Comparison of ENCODE assay signal across 20 cellular contexts in the genomic region with DNA sequence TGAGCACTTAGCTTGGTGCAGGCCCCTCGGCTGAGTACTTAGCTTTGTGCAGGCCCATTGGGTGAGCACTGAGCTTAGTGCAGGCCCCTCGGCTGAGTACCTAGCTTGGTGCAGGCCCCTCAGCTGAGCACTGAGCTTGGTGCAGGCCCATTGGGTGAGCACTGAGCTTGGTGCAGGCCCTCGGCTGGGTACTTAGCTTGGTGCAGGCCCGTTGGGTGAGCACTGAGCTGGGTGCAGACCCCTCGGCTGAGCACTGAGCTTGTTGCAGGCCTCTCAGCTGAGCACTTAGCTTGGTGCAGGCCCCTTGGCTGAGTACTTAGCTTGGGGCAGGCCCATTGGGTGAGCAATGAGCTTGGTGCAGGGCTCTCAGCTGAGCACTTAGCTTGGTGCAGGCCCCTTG.
DNase-seq lines count a peak whose midpoint lies in the region; ATAC-seq, FAIRE-seq and TF ChIP-seq lines count a peak whose summit lies in the region.
"Had no signal": no experiment of that assay in that cellular context is flagged by ENCODE, and none has a peak within 500 bp of the region (broad histone marks: within the 10 kb centered on the region; RNA-seq: fewer than 3 reads in every experiment).

No MANE protein-coding gene starts in this region.

- peak; percentile 31; the same call in 1 of the 2 replicates for ATAC-seq in Panc1
- ATAC-seq in esophagus mucosa, result peak; percentile 50
- no peak for ATAC-seq in HG03521 (IDR thresholded peaks at IDR 0.05; ENCODE audit: unreplicated experiment)
- ATAC-seq in HG02642 (IDR thresholded peaks at IDR 0.05; ENCODE audit: poor library complexity, unreplicated experiment), result no peak

- no peak overlapping the region for H2BK120ac ChIP-seq in neuronal stem cell (ENCODE audit: low read depth, low read length)

- peaks cover 9% of the 10 kb centered on the region for H3K4me1 Mint-ChIP-seq in type B pancreatic cell (ENCODE audit: unreplicated experiment)

- H3K18ac ChIP-seq in neuronal stem cell (ENCODE audit: low read length), result peak overlapping the region; percentile 78

- POLR2A ChIA-PET in Panc1 (lab: Charles Lee), result no interaction called here

- H3K9me3 ChIP-seq in Panc1 (ENCODE audit: control insufficient read depth, insufficient read depth, low read depth, low read length) (no peaks in the 10 kb centered on the region), neuronal stem cell (replicated peaks in 1 of 2; ENCODE audit: control insufficient read depth in 2 of 2, insufficient read depth in 1 of 2, low read depth in 1 of 2, low read length in 2 of 2) (peaks cover 0 to 2% of the 10 kb centered on the region in 2 donors)
- H3K9me3 ChIP-seq: Peyer's patch had no signal

- BruUV-seq in Panc1 (replicated peaks; lab: Mats Ljungman, UMichigan), result no TSS peak

- H3K9me3 Mint-ChIP-seq in type B pancreatic cell, result no peaks in the 10 kb centered on the region
- H3K9me3 Mint-ChIP-seq: CD4-positive, alpha-beta T cell; HFFc6 had no signal

- H2BK12ac ChIP-seq in neuronal stem cell (ENCODE audit: low read length), result peak overlapping the region; percentile 63

- WGBS in neuronal stem cell (ENCODE audit: extremely low coverage in 2 of 2, insufficient read length in 2 of 2, insufficient replicate concordance in 1 of 2), 2 donors, result no CpG with 5 or more reads among the region's 5 CpGs

- no peak overlapping the region for H2BK5ac ChIP-seq in neuronal stem cell (ENCODE audit: low read length)

- H3K36me3 ChIP-seq in Panc1 (ENCODE audit: control insufficient read depth, insufficient read depth, low read length), result no peaks in the 10 kb centered on the region
- no peaks in the 10 kb centered on the region for H3K36me3 ChIP-seq in neuronal stem cell (replicated peaks in 1 of 2; ENCODE audit: control insufficient read depth in 2 of 2, insufficient read depth in 2 of 2, low read length in 2 of 2)
- H3K36me3 ChIP-seq: Peyer's patch had no signal

- no peak overlapping the region for H3K9ac ChIP-seq in neuronal stem cell (ENCODE audit: low read depth, low read length, poor library complexity)

- H3K27me3 ChIP-seq in Panc1 (ENCODE audit: control insufficient read depth, insufficient read depth, low read length), result peaks cover 17% of the 10 kb centered on the region
- peaks cover 0 to 4% (median 0%) of the 10 kb centered on the region in 3 experiments for H3K27me3 ChIP-seq in neuronal stem cell (ENCODE audit: control insufficient read depth in 3 of 3, insufficient read depth in 3 of 3, low read depth in 1 of 3, low read length in 3 of 3)
- H3K27me3 ChIP-seq: Peyer's patch had no signal

- no peaks in the 10 kb centered on the region for H3K4me1 ChIP-seq in Panc1 (ENCODE audit: control insufficient read depth, insufficient read depth, low read length)
- no peaks in the 10 kb centered on the region for H3K4me1 ChIP-seq in neuronal stem cell (ENCODE audit: control insufficient read depth in 2 of 2, insufficient read depth in 1 of 2, low read depth in 1 of 2, low read length in 2 of 2)
- H3K4me1 ChIP-seq: Peyer's patch had no signal

- H3K4me2 ChIP-seq in neuronal stem cell (ENCODE audit: insufficient read depth, low read length, poor library complexity, severe bottlenecking), result no peak overlapping the region

- no peak overlapping the region for H4K8ac ChIP-seq in neuronal stem cell (ENCODE audit: low read depth, low read length)

- H3K36me3 Mint-ChIP-seq in type B pancreatic cell, result no peaks in the 10 kb centered on the region

- in situ Hi-C loops in Panc1 (cut with HindIII; ENCODE audit: low pct_unique_long_range_greater_than_20kb, low sequenced_read_pairs), result no loop called here

- CTCF ChIA-PET in Panc1 (lab: Charles Lee), result no interaction called here

- peak overlapping the region; percentile 16 for H2AK5ac ChIP-seq in neuronal stem cell (ENCODE audit: low read depth, low read length)

- no peak overlapping the region for H2AFZ ChIP-seq in neuronal stem cell (ENCODE audit: low read length)

- H3K23ac ChIP-seq in neuronal stem cell (ENCODE audit: low read depth, low read length, poor library complexity), result no peak overlapping the region

- intact Hi-C loops in Panc1 (cut with micrococcal nuclease; ENCODE audit: unreplicated experiment), result no loop called here

- TF ChIP-seq CTCF in Panc1 (IDR thresholded peaks at IDR 0.05) (no peak), type B pancreatic cell (conservative IDR thresholded peaks at IDR 0.05) (no peak)

- DNase-seq in Panc1 (ENCODE audit: low read depth, low spot score), result no peak
- no peak for DNase-seq in neuronal stem cell (ENCODE audit: low spot score)
- DNase-seq in type B pancreatic cell (ENCODE audit: extremely low spot score, unreplicated experiment), result peak; percentile 52
- no peak for DNase-seq in RCC 7860 (ENCODE audit: low spot score)
- DNase-seq in NCI-H187 (lab: John Stamatoyannopoulos, UW), result no peak
- DNase-seq: CD4-positive, alpha-beta T cell; COR-L47; DMS79; HFFc6; KBM-7; NCI-H1092; NCI-H1436; NCI-H2029; NCI-H2227 treated with DMSO at 0.1 percent for 48 hours; NCI-H510A treated with DMSO at 0.1 percent for 48 hours; NCI-H748 treated with DMSO at 0.1 percent for 48 hours had no signal

- FAIRE-seq in RCC 7860 (lab: Jason Lieb, UNC), result no peak

- H3K27me3 Mint-ChIP-seq in type B pancreatic cell, result no peaks in the 10 kb centered on the region

- H4K91ac ChIP-seq in neuronal stem cell (ENCODE audit: low read depth, low read length, poor library complexity), result no peak overlapping the region

- no peak overlapping the region for H3K4ac ChIP-seq in neuronal stem cell (ENCODE audit: low read length)

- no peak overlapping the region for H3K4me3 ChIP-seq in Panc1 (ENCODE audit: low read depth in 2 of 2, low read length in 2 of 2)
- no peak overlapping the region for H3K4me3 ChIP-seq in neuronal stem cell (ENCODE audit: low read length in 2 of 2)
- H3K4me3 ChIP-seq: Peyer's patch had no signal

- H3K79me1 ChIP-seq in neuronal stem cell (ENCODE audit: low read depth, low read length), result no peaks in the 10 kb centered on the region

- no peak overlapping the region for H3K14ac ChIP-seq in neuronal stem cell (ENCODE audit: low read length)

- H3K27ac ChIP-seq in Panc1 (ENCODE audit: low read length) (no peak overlapping the region), neuronal stem cell (replicated peaks; ENCODE audit: low read length) (no peak overlapping the region)
- H3K27ac ChIP-seq: Peyer's patch had no signal

- no peak overlapping the region for H2BK15ac ChIP-seq in neuronal stem cell (ENCODE audit: low read length)

- H3K4me3 Mint-ChIP-seq in type B pancreatic cell, result no peak overlapping the region
- H3K4me3 Mint-ChIP-seq: CD4-positive, alpha-beta T cell; HFFc6 had no signal

- no peak overlapping the region for H3K27ac Mint-ChIP-seq in type B pancreatic cell
- H3K27ac Mint-ChIP-seq: CD4-positive, alpha-beta T cell; HFFc6 had no signal

Comparison
In these comparisons a context has a peak if more than half of its experiments do, and no peak if none do; other contexts are left out.
1. ATAC-seq: peak in Panc1 (single experiment) and esophagus mucosa (single experiment); none in HG03521 (single experiment) and HG02642 (single experiment).